ENCODE assay signal across 2 cellular contexts in the genomic region with DNA sequence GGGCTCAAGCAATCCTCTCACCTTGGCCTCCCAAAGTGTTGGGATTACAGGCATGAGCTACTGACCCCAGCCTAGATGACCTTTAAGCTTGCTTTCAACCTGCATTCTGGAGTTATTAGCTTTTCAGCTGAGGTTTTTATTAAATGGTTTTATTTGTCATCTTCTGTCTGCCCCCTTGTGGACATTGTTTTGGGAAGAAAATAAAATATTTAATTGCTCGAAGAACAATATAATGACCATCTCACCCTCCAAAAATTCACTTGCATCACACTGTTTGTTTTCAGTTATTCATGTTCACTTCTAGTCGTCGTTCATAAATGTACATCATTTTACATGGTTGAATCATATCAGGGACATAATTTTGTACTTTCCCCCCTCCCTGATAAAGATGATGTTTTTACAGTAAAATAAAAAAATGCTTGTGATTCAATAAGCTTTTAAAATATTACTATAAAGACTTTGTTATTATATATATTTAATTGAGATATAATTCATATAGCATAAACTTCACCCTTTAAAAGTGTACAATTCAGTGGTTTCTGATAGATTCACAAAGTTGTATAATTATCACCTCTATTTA.
TF ChIP-seq lines count a peak whose summit lies in the region.

No MANE protein-coding gene starts in this region.

TF ChIP-seq in SK-N-SH, 30 proteins besides CTCF, POLR2A, EP300 and RAD21 (continued from another document):
- TF ChIP-seq, protein P1, sequence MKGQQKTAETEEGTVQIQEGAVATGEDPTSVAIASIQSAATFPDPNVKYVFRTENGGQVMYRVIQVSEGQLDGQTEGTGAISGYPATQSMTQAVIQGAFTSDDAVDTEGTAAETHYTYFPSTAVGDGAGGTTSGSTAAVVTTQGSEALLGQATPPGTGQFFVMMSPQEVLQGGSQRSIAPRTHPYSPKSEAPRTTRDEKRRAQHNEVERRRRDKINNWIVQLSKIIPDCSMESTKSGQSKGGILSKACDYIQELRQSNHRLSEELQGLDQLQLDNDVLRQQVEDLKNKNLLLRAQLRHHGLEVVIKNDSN (IDR thresholded peaks at IDR 0.05; ENCODE audit: borderline replicate concordance, low read depth) = no peak
- TF ChIP-seq FOXJ3 (CRISPR knock-in tag; IDR thresholded peaks at IDR 0.05) (no peak), POLR2AphosphoS5 (IDR thresholded peaks at IDR 0.05; ENCODE audit: low read depth, low read length) (no peak), SIN3A (IDR thresholded peaks at IDR 0.05; ENCODE audit: borderline replicate concordance, low read depth, low read length) (no peak), MEF2A (IDR thresholded peaks at IDR 0.05; ENCODE audit: borderline replicate concordance, low read depth) (no peak)

TF ChIP-seq in SK-N-SH treated with all-trans-retinoic acid at 6 μM for 48 hours, 23 proteins besides CTCF, POLR2A, EP300 and RAD21 (continued from another document):
- TF ChIP-seq, protein P2, sequence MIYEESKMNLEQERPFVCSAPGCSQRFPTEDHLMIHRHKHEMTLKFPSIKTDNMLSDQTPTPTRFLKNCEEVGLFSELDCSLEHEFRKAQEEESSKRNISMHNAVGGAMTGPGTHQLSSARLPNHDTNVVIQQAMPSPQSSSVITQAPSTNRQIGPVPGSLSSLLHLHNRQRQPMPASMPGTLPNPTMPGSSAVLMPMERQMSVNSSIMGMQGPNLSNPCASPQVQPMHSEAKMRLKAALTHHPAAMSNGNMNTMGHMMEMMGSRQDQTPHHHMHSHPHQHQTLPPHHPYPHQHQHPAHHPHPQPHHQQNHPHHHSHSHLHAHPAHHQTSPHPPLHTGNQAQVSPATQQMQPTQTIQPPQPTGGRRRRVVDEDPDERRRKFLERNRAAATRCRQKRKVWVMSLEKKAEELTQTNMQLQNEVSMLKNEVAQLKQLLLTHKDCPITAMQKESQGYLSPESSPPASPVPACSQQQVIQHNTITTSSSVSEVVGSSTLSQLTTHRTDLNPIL (CRISPR knock-in tag; IDR thresholded peaks at IDR 0.05; ENCODE audit: low read depth) = no peak
- TF ChIP-seq BACH2 (CRISPR knock-in tag; IDR thresholded peaks at IDR 0.05; ENCODE audit: borderline replicate concordance) (no peak), OSR1 (CRISPR knock-in tag; IDR thresholded peaks at IDR 0.05) (no peak), GLIS3 (CRISPR knock-in tag; IDR thresholded peaks at IDR 0.05) (no peak), TOX (CRISPR knock-in tag; IDR thresholded peaks at IDR 0.05; ENCODE audit: borderline replicate concordance) (no peak)
